Comparison of ENCODE assay signal across 29 cellular contexts in genomic region chr7:567305-567883, GRCh38.
"Had no signal": no experiment of that assay in that cellular context is flagged by ENCODE, and none has a peak within 500 bp of the region (broad histone marks: within the 10 kb centered on the region; RNA-seq: fewer than 3 reads in every experiment).

No MANE protein-coding gene starts in this region.

- H3K9me3 ChIP-seq: esophagus squamous epithelium, gastroesophageal sphincter had no signal

- H3K36me3 Mint-ChIP-seq: activated naive CD8-positive, alpha-beta T cell had no signal

- H3K27me3 Mint-ChIP-seq: activated B cell treated with CpG ODN at 0.5 μM for 24 hours; activated CD8-positive, alpha-beta T cell treated with anti-CD3 and anti-CD28 coated beads for 36 hours; activated naive CD8-positive, alpha-beta T cell; activated T-helper 17 cell treated with anti-CD3 and anti-CD28 coated beads, Interleukin-2, amount 50 U/mL, for 72 hours; central memory CD8-positive, alpha-beta T cell; T-helper 17 cell had no signal

- H3K27ac Mint-ChIP-seq: activated B cell treated with CpG ODN at 0.5 μM for 24 hours; activated CD8-positive, alpha-beta T cell treated with anti-CD3 and anti-CD28 coated beads for 36 hours; activated naive CD8-positive, alpha-beta T cell; activated T-helper 17 cell treated with anti-CD3 and anti-CD28 coated beads, Interleukin-2, amount 50 U/mL, for 72 hours; T-helper 17 cell; T-helper 2 cell treated with Interferon-gamma antibody and Interleukin-4, amounts not matched to agents 5 μg/mL and 100 μg/mL, for 36 hours had no signal

- H3K4me1 Mint-ChIP-seq: activated B cell treated with CpG ODN at 0.5 μM for 24 hours; central memory CD8-positive, alpha-beta T cell; T-helper 17 cell had no signal

- H3K4me3 ChIP-seq: esophagus squamous epithelium, gastroesophageal sphincter had no signal

- H3K27me3 ChIP-seq: brain microvascular endothelial cell, esophagus squamous epithelium, gastroesophageal sphincter had no signal

- H3K36me3 ChIP-seq: brain microvascular endothelial cell, esophagus squamous epithelium, gastroesophageal sphincter, WERI-Rb-1 had no signal

- H3K4me3 Mint-ChIP-seq: activated B cell treated with CpG ODN at 0.5 μM for 24 hours; activated CD8-positive, alpha-beta T cell treated with anti-CD3 and anti-CD28 coated beads for 36 hours; activated naive CD8-positive, alpha-beta T cell; activated T-cell treated with anti-CD3 and anti-CD28 coated beads, Interleukin-2, amount 50 U/mL, for 4 hours; activated T-helper 17 cell treated with anti-CD3 and anti-CD28 coated beads, Interleukin-2, amount 50 U/mL, for 72 hours; central memory CD8-positive, alpha-beta T cell; T-helper 17 cell; T-helper 2 cell treated with Interferon-gamma antibody and Interleukin-4, amounts not matched to agents 5 μg/mL and 100 μg/mL, for 36 hours had no signal

- H3K9me3 Mint-ChIP-seq: activated B cell treated with CpG ODN at 0.5 μM for 24 hours; activated CD8-positive, alpha-beta T cell treated with anti-CD3 and anti-CD28 coated beads for 36 hours; activated T-cell treated with anti-CD3 and anti-CD28 coated beads, Interleukin-2, amount 50 U/mL, for 4 hours; activated T-helper 17 cell treated with anti-CD3 and anti-CD28 coated beads, Interleukin-2, amount 50 U/mL, for 72 hours; central memory CD8-positive, alpha-beta T cell; T-helper 2 cell treated with Interferon-gamma antibody and Interleukin-4, amounts not matched to agents 5 μg/mL and 100 μg/mL, for 36 hours had no signal

- DNase-seq: activated B cell treated with CpG ODN at 0.5 μM for 24 hours; activated CD4-positive, alpha-beta T cell treated with anti-CD3 and anti-CD28 coated beads for 48 hours; activated CD4-positive, alpha-beta T cell treated with anti-CD3 and anti-CD28 coated beads, Interleukin-2, amount 50 U/mL, for 1 hour; activated CD4-positive, alpha-beta T cell treated with anti-CD3 and anti-CD28 coated beads, Interleukin-2, amount 50 U/mL, for 48 hours; activated CD8-positive, alpha-beta memory T cell treated with anti-CD3 and anti-CD28 coated beads for 24 hours; activated CD8-positive, alpha-beta T cell treated with anti-CD3 and anti-CD28 coated beads for 36 hours; activated effector memory CD4-positive, alpha-beta T cell treated with Interleukin-2 at 50 U/mL for 16 hours; activated gamma-delta T cell treated with Interleukin-2 at 50 U/mL for 16 hours; activated naive CD4-positive, alpha-beta T cell treated with anti-CD3 and anti-CD28 coated beads, Interleukin-2, amount 50 U/mL, for 16 hours; activated naive CD4-positive, alpha-beta T cell treated with Interleukin-2 at 50 U/mL for 16 hours; activated T-cell treated with anti-CD3 and anti-CD28 coated beads, Interleukin-2, amount 50 U/mL, for 4 hours; amniotic stem cell; anterior cingulate cortex; brain microvascular endothelial cell; cortex of kidney; effector CD8-positive, alpha-beta T cell; esophagus squamous epithelium; foreskin melanocyte; T-helper 1 cell; T-helper 17 cell; T1000; WERI-Rb-1 had no signal

- ATAC-seq: activated CD4-positive, CD25-positive, alpha-beta regulatory T cell treated with anti-CD3 and anti-CD28 coated beads, Interleukin-2, amount 50 U/mL, for 24 hours; activated CD8-positive, alpha-beta T cell treated with anti-CD3 and anti-CD28 coated beads for 36 hours; activated T-cell treated with anti-CD3 and anti-CD28 coated beads, Interleukin-2, amount 50 U/mL, for 4 hours; activated T-helper 17 cell treated with anti-CD3 and anti-CD28 coated beads, Interleukin-2, amount 50 U/mL, for 72 hours; gastroesophageal sphincter; T-helper 17 cell had no signal

- H3K27ac ChIP-seq: brain microvascular endothelial cell, epithelial cell of prostate, esophagus squamous epithelium, WERI-Rb-1 had no signal
